Comparison of ENCODE assay signal across 18 cellular contexts in the genomic region with DNA sequence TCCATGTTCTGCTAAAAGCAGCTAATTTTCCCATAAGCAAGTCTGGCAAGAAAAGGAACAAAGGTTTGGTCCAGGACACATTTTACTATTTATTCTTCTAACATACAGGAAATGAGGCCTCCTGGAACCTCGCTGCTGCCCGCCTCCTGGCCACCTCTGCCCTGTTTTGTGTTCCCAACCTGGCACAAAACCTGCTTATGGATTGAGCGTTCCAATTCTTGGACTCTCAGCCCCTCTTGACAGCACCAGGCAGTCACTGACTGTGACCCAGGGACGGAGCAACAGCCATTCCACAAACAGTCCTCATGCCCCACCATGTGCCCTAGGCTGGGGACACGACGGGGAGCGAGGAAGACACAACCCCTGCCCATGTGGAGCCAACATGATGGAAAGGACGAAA. TPM values are rescaled to one million over a fixed set of nuclear protein-coding genes. Genes with fewer than 3 reads are reported as not detected.
"Had no signal": no experiment of that assay in that cellular context is flagged by ENCODE, and none has a peak within 500 bp of the region (broad histone marks: within the 10 kb centered on the region; RNA-seq: fewer than 3 reads in every experiment).

No MANE protein-coding gene starts in this region.

- H3K36me3 ChIP-seq: cardiac muscle cell, left lung, neural progenitor cell, pancreas, sigmoid colon, tibial nerve, WERI-Rb-1 had no signal

- H3K9me3 ChIP-seq: left lung, pancreas, sigmoid colon had no signal

- H3K4me2 ChIP-seq: neural progenitor cell had no signal

- ATAC-seq: left lung; pancreas; stimulated activated memory B cell treated with anti-CD40 and anti-IgM and Interleukin-4, amounts not matched to agents 10 μg/mL and 1 μg/mL and 100 μg/mL, for 72 hours had no signal

- H3K27me3 ChIP-seq: cardiac muscle cell, left lung, neural progenitor cell, pancreas, sigmoid colon, tibial nerve had no signal

- H3K4me1 ChIP-seq: neural progenitor cell had no signal

- H3K27ac ChIP-seq: cardiac muscle cell, left lung, neural progenitor cell, pancreas, sigmoid colon, WERI-Rb-1 had no signal

- H3K9ac ChIP-seq: neural progenitor cell had no signal

- H3K4me3 ChIP-seq: cardiac muscle cell, left lung, neural progenitor cell, pancreas, sigmoid colon, tibial nerve had no signal

- DNase-seq: activated CD4-positive, alpha-beta T cell treated with anti-CD3 and anti-CD28 coated beads, Interleukin-2, amount 50 U/mL, for 4 hours; activated gamma-delta T cell; head of caudate nucleus; left lung; naive B cell; pancreas; sigmoid colon; stimulated activated CD4-positive, alpha-beta T cell treated with anti-CD3 and anti-CD28 coated beads, Interleukin-4, amount 100 ng/mL, for 4 hours; SW 1271; T-helper 2 cell; WERI-Rb-1 had no signal

- H2AFZ ChIP-seq: neural progenitor cell had no signal

RNA-seq across cellular contexts. Expression of a gene that starts 11.6 kb away (rescaled TPM):
- total RNA-seq: kidney epithelial cell, lung microvascular endothelial cell, mononuclear cell had no signal
- polyA plus RNA-seq: cardiac muscle cell had no signal
